1 cellular context compared by ENCODE assay signal in the genomic region with DNA sequence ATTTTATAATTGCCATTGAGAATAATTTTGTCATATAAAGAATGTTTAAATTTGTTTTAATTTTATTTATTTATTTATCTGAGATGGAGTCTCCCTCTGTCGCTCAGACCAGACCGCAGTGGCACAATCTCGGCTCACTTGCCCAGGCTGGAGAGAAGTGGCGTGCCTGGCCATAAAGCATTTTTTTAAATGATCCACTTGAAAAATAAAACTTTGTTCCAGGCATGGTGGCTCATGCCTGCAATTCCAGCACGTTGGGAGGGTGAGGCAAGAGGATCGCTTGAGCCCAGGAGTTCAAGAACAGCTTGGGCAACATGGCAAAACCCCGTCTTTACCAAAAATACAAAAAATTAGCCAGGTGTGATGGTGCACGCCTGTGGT.
TF ChIP-seq lines count a peak whose summit lies in the region.

No MANE protein-coding gene starts in this region.

TF ChIP-seq in K562, 482 proteins besides CTCF, POLR2A, EP300 and RAD21:
- TF ChIP-seq TOE1 (IDR thresholded peaks at IDR 0.05; ENCODE audit: borderline replicate concordance) (no peak), TOE1 (CRISPR knock-in tag; IDR thresholded peaks at IDR 0.05; ENCODE audit: borderline replicate concordance, low read depth) (no peak), ZNF57 (CRISPR knock-in tag; IDR thresholded peaks at IDR 0.05) (no peak), FOSL1 (tag; conservative IDR thresholded peaks at IDR 0.05) (0 out of 2 replicates have a peak, but pooled peaks have one; percentile 2)
